In genomic region chr7:74216361-74216761, GRCh38 we compare ENCODE assay signal across 19 cellular contexts. TPM values are rescaled to one million over a fixed set of nuclear protein-coding genes. Genes with fewer than 3 reads are reported as not detected.
DNase-seq lines count a peak whose midpoint lies in the region; TF ChIP-seq lines count a peak whose summit lies in the region.
"Had no signal": no experiment of that assay in that cellular context is flagged by ENCODE, and none has a peak within 500 bp of the region (broad histone marks: within the 10 kb centered on the region; RNA-seq: fewer than 3 reads in every experiment).

No MANE protein-coding gene starts in this region.

- H3K27me3 Mint-ChIP-seq in CD14-positive monocyte (ENCODE audit: low read depth in 3 of 3) = no peaks in the 10 kb centered on the region
- peaks cover 6% of the 10 kb centered on the region in 3 donors for H3K27me3 Mint-ChIP-seq in immature natural killer cell (ENCODE audit: low read depth in 3 of 3)

- H3K4me3 Mint-ChIP-seq in CD14-positive monocyte = no peak overlapping the region
- H3K4me3 Mint-ChIP-seq in immature natural killer cell = peak overlapping the region; percentile 48 to 76 (median 63)
- H3K4me3 Mint-ChIP-seq: activated T-cell treated with anti-CD3 and anti-CD28 coated beads, Interleukin-2, amount 50 U/mL, for 72 hours had no signal

- peaks cover 33 to 71% of the 10 kb centered on the region in 2 donors for H3K36me3 Mint-ChIP-seq in CD14-positive monocyte
- peaks cover 4 to 9% (median 9%) of the 10 kb centered on the region in 3 donors for H3K36me3 Mint-ChIP-seq in immature natural killer cell

- peak; percentile 0 for TF ChIP-seq POLR2A in GM19193 (IDR thresholded peaks at IDR 0.05; ENCODE audit: extremely low read depth, insufficient read depth, insufficient read length)

- H3K4me1 Mint-ChIP-seq in CD14-positive monocyte (peaks cover 78% of the 10 kb centered on the region), immature natural killer cell (peaks cover 40 to 50% of the 10 kb centered on the region in 2 donors)

- H3K27ac Mint-ChIP-seq in CD14-positive monocyte (peak overlapping the region; percentile 87 to 96 (median 94)), immature natural killer cell (peak overlapping the region; percentile 82 to 98 (median 88))
- H3K27ac Mint-ChIP-seq: activated T-cell treated with anti-CD3 and anti-CD28 coated beads, Interleukin-2, amount 50 U/mL, for 72 hours had no signal

- H3K9me3 Mint-ChIP-seq in CD14-positive monocyte (no peaks in the 10 kb centered on the region), immature natural killer cell (no peaks in the 10 kb centered on the region)
- H3K9me3 Mint-ChIP-seq: activated T-cell treated with anti-CD3 and anti-CD28 coated beads, Interleukin-2, amount 50 U/mL, for 72 hours had no signal

- intact Hi-C loops in CD14-positive monocyte (cut with micrococcal nuclease) = loop anchor here in 1 of 2 donors (2.0 kb wide), 1 partner anchor 14 kb away; no protein-coding TSS in a partner anchor

- DNase-seq in CD14-positive monocyte (ENCODE audit: low spot score) = no peak
- DNase-seq in OCI-M1 (lab: John Stamatoyannopoulos, UW) = peak; percentile 29
- no peak for DNase-seq in immature natural killer cell
- DNase-seq in GM19240 (ENCODE audit: insufficient read length, low spot score) = no peak
- DNase-seq in NCI-H2081 treated with DMSO at 0.1 percent for 48 hours (lab: John Stamatoyannopoulos, UW) = no peak
- DNase-seq in ecto neural progenitor cell (ENCODE audit: low spot score) = no peak
- DNase-seq: activated CD4-positive, alpha-beta T cell treated with anti-CD3 and anti-CD28 coated beads for 1 hour; activated T-cell treated with anti-CD3 and anti-CD28 coated beads, Interleukin-2, amount 50 U/mL, for 72 hours; amygdala; colonic mucosa; EL; hippocampal formation; left cardiac atrium; NCI-H1092; NCI-H345; PC-3; SW 1271; transverse colon had no signal

- TF ChIP-seq CTCF in CD14-positive monocyte (IDR thresholded peaks at IDR 0.05) = no peak

RNA-seq across cellular contexts. Expression of gene LAT2, which starts 6.6 kb away (rescaled TPM):
- 100 to 1,000 TPM; 349 to 355 TPM for polyA plus RNA-seq in CD14-positive monocyte
- 100 to 1,000 TPM; 231 to 266 (median 256) TPM for polyA plus RNA-seq in immature natural killer cell

RNA-seq across cellular contexts. Expression of gene RFC2, which starts 37.8 kb away (rescaled TPM):
- polyA plus RNA-seq in CD14-positive monocyte = 10 to 100 TPM; 33.5 to 42.1 TPM
- polyA plus RNA-seq in immature natural killer cell = 10 to 100 TPM; 48.1 to 79.5 (median 63.0) TPM

RNA-seq across cellular contexts. Expression of gene EIF4H, which starts 42.2 kb away (rescaled TPM):
- polyA plus RNA-seq in CD14-positive monocyte = 100 to 1,000 TPM; 206 to 234 TPM
- 100 to 1,000 TPM; 177 to 278 (median 246) TPM for polyA plus RNA-seq in immature natural killer cell

Comparison
In these comparisons a context has a peak if more than half of its experiments do, and no peak if none do; other contexts are left out.
1. H3K4me3 Mint-ChIP-seq: peak in immature natural killer cell (5 of 5); none in CD14-positive monocyte (0 of 2).